10 cellular contexts compared by ENCODE assay signal in genomic region chr20:8155848-8156602, GRCh38. TPM values are rescaled to one million over a fixed set of nuclear protein-coding genes. Genes with fewer than 3 reads are reported as not detected.
DNase-seq lines count a peak whose midpoint lies in the region; ATAC-seq lines count a peak whose summit lies in the region.
"Had no signal": no experiment of that assay in that cellular context is flagged by ENCODE, and none has a peak within 500 bp of the region (broad histone marks: within the 10 kb centered on the region; RNA-seq: fewer than 3 reads in every experiment).

No MANE protein-coding gene starts in this region.

- H3K27ac Mint-ChIP-seq in T-cell = peak overlapping the region; percentile 30 to 77
- H3K27ac Mint-ChIP-seq in immature natural killer cell = peak overlapping the region; percentile 69 to 90 (median 78)
- H3K27ac Mint-ChIP-seq: activated T-helper 2 cell treated with anti-CD3 and anti-CD28 coated beads, Interferon-gamma antibody, Interleukin-2, Interleukin-4, amounts not matched to agents 10 μg/mL and 5 μg/mL and 100 μg/mL, durations not matched to agents 14 hours and 24 hours and 36 hours had no signal

- DNase-seq in T-cell (no peak), immature natural killer cell (no peak), T-helper 1 cell (no peak), islet precursor cell (no peak), pons (ENCODE audit: low spot score) (no peak), T-helper 2 cell (no peak)
- DNase-seq: NCI-H187 treated with DMSO at 0.1 percent for 48 hours had no signal

- H3K4me1 ChIP-seq in BLaER1 treated with 17β-estradiol and CSF1 and Interleukin-3, amounts not matched to agents 10 nM and 100 nM = peaks cover 56 to 66% (median 62%) of the 10 kb centered on the region in 10 experiments

- H3K9me3 Mint-ChIP-seq in T-cell (peaks cover 0 to 4% (median 0%) of the 10 kb centered on the region in 3 donors), immature natural killer cell (no peaks in the 10 kb centered on the region)

- H3K4me3 ChIP-seq in BLaER1 treated with 17β-estradiol and CSF1 and Interleukin-3, amounts not matched to agents 10 nM and 100 nM = no peak overlapping the region

- peaks cover 0 to 1% of the 10 kb centered on the region in 2 donors for H3K27me3 Mint-ChIP-seq in T-cell
- H3K27me3 Mint-ChIP-seq in immature natural killer cell (ENCODE audit: low read depth in 3 of 3) = no peaks in the 10 kb centered on the region

- H4K20me1 ChIP-seq in BLaER1 treated with 17β-estradiol and CSF1 and Interleukin-3, amounts not matched to agents 10 nM and 100 nM = no peaks in the 10 kb centered on the region

- CTCF ChIA-PET in T-cell (lab: Charles Lee) = interaction anchor here (0.6 to 1.0 kb wide), 2 partner anchors 28 to 603 kb away, joined by 3 to 6 read pairs; no protein-coding TSS in a partner anchor

- peaks cover 0 to 22% (median 13%) of the 10 kb centered on the region in 11 experiments; a peak in 15 of 22 replicates for H3K36me3 ChIP-seq in BLaER1 treated with 17β-estradiol and CSF1 and Interleukin-3, amounts not matched to agents 10 nM and 100 nM

- POLR2A ChIA-PET in T-cell (lab: Charles Lee) = no interaction called here

- peak; percentile 12 for ATAC-seq in GM19463 (IDR thresholded peaks at IDR 0.05; ENCODE audit: unreplicated experiment)
- ATAC-seq in T-cell (replicated peaks in 1 of 4) = peak in 2 of 4 experiments; percentile 7 to 11

- H3K4me3 Mint-ChIP-seq in T-cell = peak overlapping the region in 1 of 3 donors; percentile 27
- H3K4me3 Mint-ChIP-seq in immature natural killer cell = peak overlapping the region; percentile 57 to 79 (median 66)

- H3K27ac ChIP-seq in BLaER1 treated with 17β-estradiol and CSF1 and Interleukin-3, amounts not matched to agents 10 nM and 100 nM = peak overlapping the region in 9 of 11 experiments; percentile 5 to 64 (median 55); a peak in 14 of 22 replicates

- no peaks in the 10 kb centered on the region for H3K27me3 ChIP-seq in BLaER1 treated with 17β-estradiol and CSF1 and Interleukin-3, amounts not matched to agents 10 nM and 100 nM

- H3K4me2 ChIP-seq in BLaER1 treated with 17β-estradiol and CSF1 and Interleukin-3, amounts not matched to agents 10 nM and 100 nM = peak overlapping the region; percentile 48 to 81 (median 72); a peak in 21 of 22 replicates

- H3K36me3 Mint-ChIP-seq in T-cell (no peaks in the 10 kb centered on the region), immature natural killer cell (peaks cover 3 to 5% (median 4%) of the 10 kb centered on the region in 3 donors)

- peaks cover 18 to 35% (median 29%) of the 10 kb centered on the region in 11 experiments for H3K9me3 ChIP-seq in BLaER1 treated with 17β-estradiol and CSF1 and Interleukin-3, amounts not matched to agents 10 nM and 100 nM (replicated peaks in 1 of 11)

- H3K4me1 Mint-ChIP-seq in T-cell (peaks cover 55 to 63% (median 60%) of the 10 kb centered on the region in 3 donors), immature natural killer cell (peaks cover 82 to 85% of the 10 kb centered on the region in 2 donors)

- no peak overlapping the region for H3K9ac ChIP-seq in BLaER1 treated with 17β-estradiol and CSF1 and Interleukin-3, amounts not matched to agents 10 nM and 100 nM

RNA-seq across cellular contexts. Expression of gene PLCB1, which starts 24.0 kb away (rescaled TPM):
- 10 to 100 TPM in 2 of 5 donors, 1 to 10 TPM in 3; 3.3 to 15.1 (median 7.4) TPM for total RNA-seq in T-cell
- polyA plus RNA-seq in immature natural killer cell = 10 to 100 TPM; 11.0 to 20.4 (median 12.6) TPM
